ENCODE assay signal across 14 cellular contexts in the genomic region with DNA sequence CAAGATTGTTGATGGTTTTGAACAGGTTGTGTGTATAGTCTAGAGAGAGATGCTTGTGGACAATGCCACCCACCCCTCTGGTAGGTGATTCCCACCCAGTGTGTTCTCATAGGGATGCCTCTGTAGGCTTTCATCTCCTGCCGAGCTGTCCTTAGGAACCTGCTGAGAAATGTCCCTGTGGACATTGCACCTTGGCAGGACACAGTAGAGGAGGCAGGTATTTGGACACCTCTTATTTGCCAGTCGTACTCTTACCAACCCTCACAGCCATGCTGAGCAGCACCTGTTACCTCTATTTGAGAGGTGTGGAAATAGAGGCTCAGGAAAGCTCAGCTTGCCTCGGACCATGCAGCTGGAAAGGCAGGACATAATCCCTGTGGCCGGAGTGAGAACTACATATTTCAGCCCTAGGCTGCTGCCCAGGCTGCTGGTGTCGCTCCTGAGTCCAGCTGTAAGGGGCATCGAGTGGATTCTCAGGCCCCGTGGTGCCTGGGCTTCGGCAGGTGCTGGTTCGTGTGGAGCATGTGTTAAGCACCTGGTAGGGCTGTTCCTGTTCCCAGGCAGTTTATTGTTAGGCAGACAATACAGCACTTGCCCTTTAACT. TPM values are rescaled to one million over a fixed set of nuclear protein-coding genes. Genes with fewer than 3 reads are reported as not detected.
DNase-seq lines count a peak whose midpoint lies in the region; ATAC-seq and TF ChIP-seq lines count a peak whose summit lies in the region.
"Had no signal": no experiment of that assay in that cellular context is flagged by ENCODE, and none has a peak within 500 bp of the region (broad histone marks: within the 10 kb centered on the region; RNA-seq: fewer than 3 reads in every experiment).

No MANE protein-coding gene starts in this region.

- no peak overlapping the region for H2AK5ac ChIP-seq in mesenchymal stem cell (ENCODE audit: low read length, severe bottlenecking)

- H3K27me3 ChIP-seq in GM23338 (ENCODE audit: insufficient read depth), result no peaks in the 10 kb centered on the region
- no peaks in the 10 kb centered on the region for H3K27me3 ChIP-seq in mesenchymal stem cell (ENCODE audit: control insufficient read depth in 1 of 2, insufficient read depth in 1 of 2, low read length in 2 of 2)
- H3K27me3 ChIP-seq: tibial artery had no signal

- CTCF ChIA-PET in WTC11 (lab: Charles Lee), result interaction anchor here (0.6 to 1.7 kb wide), 9 partner anchors 10 to 68 kb away, joined by 3 to 8 read pairs (median 5); no protein-coding TSS in a partner anchor

- no peaks in the 10 kb centered on the region for H3K9me3 Mint-ChIP-seq in GM23338
- no peaks in the 10 kb centered on the region for H3K9me3 Mint-ChIP-seq in WTC11
- peaks cover 0 to 6% of the 10 kb centered on the region in 2 donors for H3K9me3 Mint-ChIP-seq in stimulated activated naive B cell treated with anti-CD40 and anti-IgM and Interleukin-4, amounts not matched to agents 10 μg/mL and 1 μg/mL and 100 μg/mL, for 72 hours

- H3K9me2 ChIP-seq in GM23338 (ENCODE audit: insufficient read depth), result no peaks in the 10 kb centered on the region

- POLR2A ChIA-PET in WTC11 (lab: Charles Lee), result no interaction called here

- H3K18ac ChIP-seq in mesenchymal stem cell (ENCODE audit: low read depth in 1 of 2, low read length in 2 of 2), result peak overlapping the region in 1 of 2 experiments; percentile 25

- H2BK5ac ChIP-seq in mesenchymal stem cell (ENCODE audit: low read depth, low read length, poor library complexity, severe bottlenecking), result no peak overlapping the region

- no peaks in the 10 kb centered on the region for H3K36me3 ChIP-seq in GM23338 (ENCODE audit: insufficient read depth)
- H3K36me3 ChIP-seq in mesenchymal stem cell (ENCODE audit: control insufficient read depth in 1 of 2, insufficient read depth in 2 of 2, low read depth in 1 of 2, low read length in 2 of 2), result peaks cover 9 to 16% of the 10 kb centered on the region in 2 experiments

- intact Hi-C loops in left ventricle myocardium superior (cut with micrococcal nuclease), result no loop called here

- H3K4me1 ChIP-seq in GM23338 (ENCODE audit: insufficient read depth), result peaks cover 5% of the 10 kb centered on the region
- peaks cover 25% of the 10 kb centered on the region for H3K4me1 ChIP-seq in mesenchymal stem cell (ENCODE audit: control insufficient read depth, insufficient read depth, low read depth, low read length)

- peak overlapping the region in 1 of 2 experiments; percentile 35 for H3K23ac ChIP-seq in mesenchymal stem cell (ENCODE audit: low read length in 2 of 2)

- H2BK15ac ChIP-seq in mesenchymal stem cell (ENCODE audit: low read depth, poor library complexity, severe bottlenecking), result no peak overlapping the region

- H3K9ac ChIP-seq in mesenchymal stem cell (ENCODE audit: low read length), result no peak overlapping the region

- H3K4me3 Mint-ChIP-seq in GM23338 (no peak overlapping the region), WTC11 (no peak overlapping the region)
- no peak overlapping the region for H3K4me3 Mint-ChIP-seq in stimulated activated naive B cell treated with anti-CD40 and anti-IgM and Interleukin-4, amounts not matched to agents 10 μg/mL and 1 μg/mL and 100 μg/mL, for 72 hours

- peaks cover 46% of the 10 kb centered on the region for H4K20me1 ChIP-seq in GM23338 (replicated peaks; ENCODE audit: insufficient read depth)

- TF ChIP-seq CTCF in GM23338 (conservative IDR thresholded peaks at IDR 0.05; ENCODE audit: low read depth in 2 of 2) (no peak; a peak in 1 of 4 replicates), WTC11 (IDR thresholded peaks at IDR 0.05) (0 out of 2 replicates have a peak, but pooled peaks have one; percentile 14)

- H3K4me1 Mint-ChIP-seq in GM23338 (peaks cover 38% of the 10 kb centered on the region), WTC11 (peaks cover 40% of the 10 kb centered on the region)
- peaks cover 38 to 43% of the 10 kb centered on the region in 2 donors for H3K4me1 Mint-ChIP-seq in stimulated activated naive B cell treated with anti-CD40 and anti-IgM and Interleukin-4, amounts not matched to agents 10 μg/mL and 1 μg/mL and 100 μg/mL, for 72 hours

- no peak overlapping the region for H3K27ac Mint-ChIP-seq in GM23338
- no peak overlapping the region for H3K27ac Mint-ChIP-seq in WTC11
- peak overlapping the region; percentile 60 for H3K27ac Mint-ChIP-seq in stimulated activated naive B cell treated with anti-CD40 and anti-IgM and Interleukin-4, amounts not matched to agents 10 μg/mL and 1 μg/mL and 100 μg/mL, for 72 hours

- no peak overlapping the region for H3K14ac ChIP-seq in mesenchymal stem cell (ENCODE audit: low read length in 2 of 2)

- H3K36me3 Mint-ChIP-seq in GM23338 (ENCODE audit: low read depth) (peaks cover 14% of the 10 kb centered on the region), WTC11 (peaks cover 12% of the 10 kb centered on the region)
- peaks cover 17 to 22% of the 10 kb centered on the region in 2 donors for H3K36me3 Mint-ChIP-seq in stimulated activated naive B cell treated with anti-CD40 and anti-IgM and Interleukin-4, amounts not matched to agents 10 μg/mL and 1 μg/mL and 100 μg/mL, for 72 hours

- H3F3A ChIP-seq in GM23338 (replicated peaks; ENCODE audit: low read depth), result 0 out of 2 replicates have a peak, but pooled peaks cover 2% of the 10 kb centered on the region

- WGBS in mesenchymal stem cell, result 90% methylated on average over 9 of the region's 9 CpGs

- DNase-seq in GM23338 (ENCODE audit: low spot score) (peak; percentile 53), WTC11 (ENCODE audit: low spot score) (peak; percentile 30), left ventricle myocardium superior (peak; percentile 43), NCI-H774 (lab: John Stamatoyannopoulos, UW) (no peak), mesenchymal stem cell (no peak)
- DNase-seq in stimulated activated naive B cell treated with anti-CD40 and anti-IgM and Interleukin-4, amounts not matched to agents 10 μg/mL and 1 μg/mL and 100 μg/mL, for 72 hours, result no peak
- DNase-seq: activated CD4-positive, CD25-positive, alpha-beta regulatory T cell; activated T-cell treated with anti-CD3 and anti-CD28 coated beads, Interleukin-2, amount 50 U/mL, for 1 hour; aorta; tibial artery had no signal

- H2BK12ac ChIP-seq in mesenchymal stem cell (ENCODE audit: low read length in 2 of 2), result no peak overlapping the region

- no peaks in the 10 kb centered on the region for H3K9me3 ChIP-seq in mesenchymal stem cell (ENCODE audit: control insufficient read depth, low read length)
- H3K9me3 ChIP-seq: tibial artery had no signal

- no peak overlapping the region for H3K27ac ChIP-seq in GM23338 (ENCODE audit: low read depth)
- H3K27ac ChIP-seq in mesenchymal stem cell (ENCODE audit: low read length, poor library complexity, severe bottlenecking), result no peak overlapping the region
- H3K27ac ChIP-seq: RWPE1 had no signal

- H4K8ac ChIP-seq in mesenchymal stem cell (ENCODE audit: low read length), result no peak overlapping the region

- ATAC-seq in GM23338, result peak; percentile 85
- peak; percentile 79 for ATAC-seq in WTC11
- ATAC-seq in left ventricle myocardium superior, result no peak
- ATAC-seq in stimulated activated naive B cell treated with anti-CD40 and anti-IgM and Interleukin-4, amounts not matched to agents 10 μg/mL and 1 μg/mL and 100 μg/mL, for 72 hours (replicated peaks), result no peak
- ATAC-seq in GM19467 (IDR thresholded peaks at IDR 0.05; ENCODE audit: unreplicated experiment), result no peak
- no peak for ATAC-seq in GM18517 (IDR thresholded peaks at IDR 0.05; ENCODE audit: unreplicated experiment)
- ATAC-seq: esophagus mucosa had no signal

- H2BK120ac ChIP-seq in mesenchymal stem cell (ENCODE audit: low read depth, low read length), result no peak overlapping the region

- peaks cover 44% of the 10 kb centered on the region for H3K79me1 ChIP-seq in mesenchymal stem cell (replicated peaks; ENCODE audit: low read length, poor library complexity, severe bottlenecking)

- H3K79me2 ChIP-seq in GM23338 (replicated peaks; ENCODE audit: insufficient read depth), result peaks cover 84% of the 10 kb centered on the region

- H3K27me3 Mint-ChIP-seq in GM23338 (ENCODE audit: insufficient read depth, low read depth, poor library complexity) (peaks cover 7% of the 10 kb centered on the region), WTC11 (ENCODE audit: low read depth) (no peaks in the 10 kb centered on the region)
- H3K27me3 Mint-ChIP-seq in stimulated activated naive B cell treated with anti-CD40 and anti-IgM and Interleukin-4, amounts not matched to agents 10 μg/mL and 1 μg/mL and 100 μg/mL, for 72 hours, result peaks cover 5 to 6% of the 10 kb centered on the region in 2 donors

- H3K4ac ChIP-seq in mesenchymal stem cell (ENCODE audit: low read depth in 1 of 2, low read length in 2 of 2), result no peak overlapping the region

- no peak overlapping the region for H4K91ac ChIP-seq in mesenchymal stem cell (ENCODE audit: low read length)

- H3K4me3 ChIP-seq in GM23338 (no peak overlapping the region), mesenchymal stem cell (ENCODE audit: insufficient read depth in 1 of 2, low read depth in 1 of 2, low read length in 2 of 2) (no peak overlapping the region)
- H3K4me3 ChIP-seq: tibial artery had no signal

- H2AFZ ChIP-seq in GM23338 (no peak overlapping the region), mesenchymal stem cell (ENCODE audit: low read depth, low read length) (no peak overlapping the region)

- H3K4me2 ChIP-seq in GM23338, result no peak overlapping the region
- H3K4me2 ChIP-seq in mesenchymal stem cell (ENCODE audit: low read length, poor library complexity, severe bottlenecking), result no peak overlapping the region

TF ChIP-seq in GM23338, 12 proteins besides CTCF, POLR2A, EP300 and RAD21 (continues in another document):
- no peak for TF ChIP-seq ZNF114 (CRISPR knock-in tag; IDR thresholded peaks at IDR 0.05)
- TF ChIP-seq JUNB (IDR thresholded peaks at IDR 0.05; ENCODE audit: unreplicated experiment), result no peak

TF ChIP-seq in WTC11, 78 proteins besides CTCF, POLR2A, EP300 and RAD21 (continues in another document):
- TF ChIP-seq, protein P1, sequence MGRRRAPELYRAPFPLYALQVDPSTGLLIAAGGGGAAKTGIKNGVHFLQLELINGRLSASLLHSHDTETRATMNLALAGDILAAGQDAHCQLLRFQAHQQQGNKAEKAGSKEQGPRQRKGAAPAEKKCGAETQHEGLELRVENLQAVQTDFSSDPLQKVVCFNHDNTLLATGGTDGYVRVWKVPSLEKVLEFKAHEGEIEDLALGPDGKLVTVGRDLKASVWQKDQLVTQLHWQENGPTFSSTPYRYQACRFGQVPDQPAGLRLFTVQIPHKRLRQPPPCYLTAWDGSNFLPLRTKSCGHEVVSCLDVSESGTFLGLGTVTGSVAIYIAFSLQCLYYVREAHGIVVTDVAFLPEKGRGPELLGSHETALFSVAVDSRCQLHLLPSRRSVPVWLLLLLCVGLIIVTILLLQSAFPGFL (CRISPR knock-in tag; IDR thresholded peaks at IDR 0.05; ENCODE audit: borderline replicate concordance), result no peak

RNA-seq across cellular contexts. Expression of a gene that starts 33.3 kb away (rescaled TPM):
- total RNA-seq in GM23338 (2014; rRNA removed; shearing (Covaris generic)), result 28.7 and 34.0 TPM in 2 replicates
- polyA plus RNA-seq in GM23338 (2016; fragmentation: Nextera tagmentation; extraction: Ambion mirVana), result 149 and 164 TPM in 2 replicates
- total RNA-seq in WTC11 (2021), result 48.8 to 62.7 TPM (median 62.3 TPM) in 3 replicates
- 94.5 TPM for total RNA-seq in left ventricle myocardium superior
- 41.2 TPM for polyA plus RNA-seq in mesenchymal stem cell (2013, experiment 1 of 2)
- 41.9 TPM for polyA plus RNA-seq in mesenchymal stem cell (2013, experiment 2 of 2)

Comparison
In these comparisons a context has a peak if more than half of its experiments do, and no peak if none do; other contexts are left out.
1. ATAC-seq: peak in GM23338 (single experiment) and WTC11 (single experiment); none in left ventricle myocardium superior (single experiment), stimulated activated naive B cell treated with anti-CD40 and anti-IgM and Interleukin-4, amounts not matched to agents 10 μg/mL and 1 μg/mL and 100 μg/mL, for 72 hours (0 of 2), GM19467 (single experiment) and GM18517 (single experiment).
2. DNase-seq: peak in GM23338 (single experiment), WTC11 (single experiment) and left ventricle myocardium superior (single experiment); none in stimulated activated naive B cell treated with anti-CD40 and anti-IgM and Interleukin-4, amounts not matched to agents 10 μg/mL and 1 μg/mL and 100 μg/mL, for 72 hours (single experiment), NCI-H774 (single experiment) and mesenchymal stem cell (single experiment).